In the genomic region with DNA sequence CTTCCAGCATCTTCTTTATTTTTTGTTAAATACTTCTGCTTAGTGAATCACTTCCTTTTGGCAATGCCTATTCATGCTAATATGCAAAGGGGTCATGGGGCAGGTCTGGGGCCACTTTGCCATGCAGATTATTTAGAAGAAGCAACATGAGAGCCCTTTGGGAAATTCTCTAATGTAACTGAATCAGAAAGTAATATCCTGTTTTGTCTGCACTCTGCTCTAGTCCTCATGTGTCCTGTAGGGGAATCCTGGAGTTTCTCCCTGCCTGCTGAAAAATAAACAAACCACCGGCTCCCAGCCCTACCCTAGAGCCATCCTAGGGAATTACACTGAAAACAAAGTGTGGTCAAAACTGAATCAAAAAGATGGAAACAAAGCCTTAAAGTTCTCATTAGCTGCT, we compare ENCODE assay signal across 14 cellular contexts.
DNase-seq lines count a peak whose midpoint lies in the region; ATAC-seq and TF ChIP-seq lines count a peak whose summit lies in the region.
"Had no signal": no experiment of that assay in that cellular context is flagged by ENCODE, and none has a peak within 500 bp of the region (broad histone marks: within the 10 kb centered on the region; RNA-seq: fewer than 3 reads in every experiment).

No MANE protein-coding gene starts in this region.

- no peak overlapping the region; a peak in 1 of 4 replicates for H4K8ac ChIP-seq in IMR-90 (ENCODE audit: low read depth in 2 of 2, low read length in 2 of 2)
- no peak overlapping the region for H4K8ac ChIP-seq in mesenchymal stem cell (ENCODE audit: low read length)

- H3K27me3 ChIP-seq in IMR-90 (ENCODE audit: control insufficient read depth, insufficient read depth, low read length) (no peaks in the 10 kb centered on the region), mesenchymal stem cell (ENCODE audit: control insufficient read depth in 1 of 2, insufficient read depth in 1 of 2, low read length in 2 of 2) (no peaks in the 10 kb centered on the region)
- H3K27me3 ChIP-seq: sigmoid colon had no signal

- H3K14ac ChIP-seq in IMR-90 (replicated peaks; ENCODE audit: low read depth, low read length) (no peak overlapping the region), mesenchymal stem cell (ENCODE audit: low read length in 2 of 2) (no peak overlapping the region)

- H3K27ac Mint-ChIP-seq in chondrocyte (ENCODE audit: unreplicated experiment): no peak overlapping the region
- H3K27ac Mint-ChIP-seq: activated naive CD8-positive, alpha-beta T cell treated with anti-CD3 and anti-CD28 coated beads, Interleukin-2, amount 10 ng/mL, durations not matched to agents 7 days and 5 days had no signal

- H2BK120ac ChIP-seq in IMR-90 (ENCODE audit: low read depth, low read length): no peak overlapping the region
- H2BK120ac ChIP-seq in mesenchymal stem cell (ENCODE audit: low read depth, low read length): no peak overlapping the region

- H4K20me1 ChIP-seq in IMR-90 (ENCODE audit: insufficient read depth, low read length): no peaks in the 10 kb centered on the region

- H3K18ac ChIP-seq in IMR-90 (ENCODE audit: low read depth, low read length) (peak overlapping the region; percentile 13; the same call in 1 of the 2 replicates), mesenchymal stem cell (ENCODE audit: low read depth in 1 of 2, low read length in 2 of 2) (no peak overlapping the region)

- peaks cover 15% of the 10 kb centered on the region for H3K9me3 Mint-ChIP-seq in chondrocyte (ENCODE audit: low read depth)
- H3K9me3 Mint-ChIP-seq: activated naive CD8-positive, alpha-beta T cell treated with anti-CD3 and anti-CD28 coated beads, Interleukin-2, amount 10 ng/mL, durations not matched to agents 7 days and 5 days had no signal

- no peaks in the 10 kb centered on the region for H3K36me3 ChIP-seq in IMR-90 (ENCODE audit: control insufficient read depth, insufficient read depth, low read length)
- H3K36me3 ChIP-seq in mesenchymal stem cell (ENCODE audit: control insufficient read depth in 1 of 2, insufficient read depth in 2 of 2, low read depth in 1 of 2, low read length in 2 of 2): no peaks in the 10 kb centered on the region
- H3K36me3 ChIP-seq: sigmoid colon had no signal

- H3K9ac ChIP-seq in IMR-90 (ENCODE audit: low read depth, low read length): no peak overlapping the region
- no peak overlapping the region for H3K9ac ChIP-seq in mesenchymal stem cell (ENCODE audit: low read length)

- no peak overlapping the region for H3K23ac ChIP-seq in IMR-90 (ENCODE audit: low read depth, low read length)
- no peak overlapping the region for H3K23ac ChIP-seq in mesenchymal stem cell (ENCODE audit: low read length in 2 of 2)

- H2AFZ ChIP-seq in IMR-90 (replicated peaks; ENCODE audit: low read length, poor library complexity) (no peak overlapping the region), mesenchymal stem cell (ENCODE audit: low read depth, low read length) (no peak overlapping the region)

- H3K4me3 Mint-ChIP-seq in chondrocyte (ENCODE audit: unreplicated experiment): no peak overlapping the region
- H3K4me3 Mint-ChIP-seq: activated naive CD8-positive, alpha-beta T cell treated with anti-CD3 and anti-CD28 coated beads, Interleukin-2, amount 10 ng/mL, durations not matched to agents 7 days and 5 days had no signal

- no peak for TF ChIP-seq POLR2A in IMR-90 (IDR thresholded peaks at IDR 0.05; ENCODE audit: low read depth, low read length)

- no CpG with 5 or more reads among the region's 1 CpG for WGBS in IMR-90 (ENCODE audit: extremely low coverage in 2 of 2, insufficient read length in 1 of 2), 2 experiments
- 0% methylated on average over 1 of the region's 1 CpG for WGBS in mesenchymal stem cell

- H4K5ac ChIP-seq in IMR-90 (ENCODE audit: low read depth, low read length): no peak overlapping the region

- H3K27ac ChIP-seq in IMR-90 (ENCODE audit: insufficient read depth, low read length) (no peak overlapping the region), mesenchymal stem cell (ENCODE audit: low read length, poor library complexity, severe bottlenecking) (no peak overlapping the region), caudate nucleus (ENCODE audit: low read depth, low read length) (no peak overlapping the region)
- H3K27ac ChIP-seq: sigmoid colon had no signal

- intact Hi-C loops in IMR-90 (cut with micrococcal nuclease) (no loop called here), head of caudate nucleus (cut with DNase I) (no loop called here)

- POLR2A ChIA-PET in IMR-90 (lab: Charles Lee; ENCODE audit: unreplicated experiment): no interaction called here

- H2AK5ac ChIP-seq in IMR-90 (ENCODE audit: low read depth, low read length): no peak overlapping the region
- H2AK5ac ChIP-seq in mesenchymal stem cell (ENCODE audit: low read length, severe bottlenecking): no peak overlapping the region

- peaks cover 11% of the 10 kb centered on the region for H3K4me1 Mint-ChIP-seq in chondrocyte (ENCODE audit: low read depth)
- H3K4me1 Mint-ChIP-seq: activated naive CD8-positive, alpha-beta T cell treated with anti-CD3 and anti-CD28 coated beads, Interleukin-2, amount 10 ng/mL, durations not matched to agents 7 days and 5 days had no signal

- no peak overlapping the region for H2BK20ac ChIP-seq in IMR-90 (ENCODE audit: low read depth, low read length)

- no peaks in the 10 kb centered on the region for H3K9me1 ChIP-seq in IMR-90 (ENCODE audit: insufficient read depth, low read length)

- no TSS peak for BruUV-seq in IMR-90 (replicated peaks; lab: Mats Ljungman, UMichigan)

- H4K91ac ChIP-seq in IMR-90 (ENCODE audit: insufficient read depth, low read depth, low read length) (no peak overlapping the region), mesenchymal stem cell (ENCODE audit: low read length) (no peak overlapping the region)

- H3K56ac ChIP-seq in IMR-90 (ENCODE audit: extremely low read depth, insufficient read depth, low read length): no peak overlapping the region

- H3K4me2 ChIP-seq in IMR-90 (ENCODE audit: low read depth, low read length) (no peak overlapping the region), mesenchymal stem cell (ENCODE audit: low read length, poor library complexity, severe bottlenecking) (no peak overlapping the region)

- H3K27me3 Mint-ChIP-seq in chondrocyte (ENCODE audit: low read depth): no peaks in the 10 kb centered on the region

- no peak overlapping the region for H2AK9ac ChIP-seq in IMR-90 (replicated peaks; ENCODE audit: low read depth, low read length, poor library complexity)

- H2BK5ac ChIP-seq in IMR-90 (ENCODE audit: low read depth, low read length, poor library complexity, severe bottlenecking) (no peak overlapping the region), mesenchymal stem cell (ENCODE audit: low read depth, low read length, poor library complexity, severe bottlenecking) (no peak overlapping the region)

- CTCF ChIA-PET in IMR-90 (lab: Yijun Ruan, JAX): no interaction called here

- H2BK12ac ChIP-seq in mesenchymal stem cell (ENCODE audit: low read length in 2 of 2): no peak overlapping the region

- DNase-seq in EH (ENCODE audit: low read depth): peak; percentile 88
- DNase-seq in IMR-90: peak; percentile 81
- DNase-seq in chondrocyte (ENCODE audit: low spot score): no peak
- peak; percentile 60 for DNase-seq in mesenchymal stem cell
- no peak for DNase-seq in AG08396 (ENCODE audit: low spot score)
- DNase-seq in caudate nucleus (lab: John Stamatoyannopoulos, UW): no peak
- DNase-seq in head of caudate nucleus: no peak
- DNase-seq: activated naive CD8-positive, alpha-beta T cell treated with anti-CD3 and anti-CD28 coated beads, Interleukin-2, amount 10 ng/mL, durations not matched to agents 7 days and 5 days; DMS79 treated with DMSO at 0.1 percent for 48 hours; Kasumi-1; sigmoid colon; T-helper 9 cell had no signal

- TF ChIP-seq RAD21 in IMR-90 (IDR thresholded peaks at IDR 0.05; ENCODE audit: low read length): peak; percentile 44

- H3K4me1 ChIP-seq in IMR-90 (ENCODE audit: control insufficient read depth, insufficient read depth, low read length): no peaks in the 10 kb centered on the region
- no peaks in the 10 kb centered on the region for H3K4me1 ChIP-seq in mesenchymal stem cell (ENCODE audit: control insufficient read depth, insufficient read depth, low read depth, low read length)

- H3K4ac ChIP-seq in IMR-90 (ENCODE audit: low read depth, low read length) (no peak overlapping the region), mesenchymal stem cell (ENCODE audit: low read depth in 1 of 2, low read length in 2 of 2) (no peak overlapping the region)

- ATAC-seq in IMR-90 (ENCODE audit: low read depth): peak; percentile 53
- no peak for ATAC-seq in HG02759 (IDR thresholded peaks at IDR 0.05; ENCODE audit: unreplicated experiment)
- ATAC-seq: Panc1 had no signal

- in situ Hi-C loops in IMR-90 (cut with MboI; ENCODE audit: low sequenced_read_pairs): no loop called here

- peak; percentile 62 for TF ChIP-seq CTCF in IMR-90 (conservative IDR thresholded peaks at IDR 0.05; ENCODE audit: low read depth, low read length)
- peak; percentile 73 for TF ChIP-seq CTCF in chondrocyte (IDR thresholded peaks at IDR 0.05)

- H2BK15ac ChIP-seq in IMR-90 (ENCODE audit: low read depth, low read length) (no peak overlapping the region), mesenchymal stem cell (ENCODE audit: low read depth, poor library complexity, severe bottlenecking) (no peak overlapping the region)

- H3K9me3 ChIP-seq in IMR-90 (ENCODE audit: control insufficient read depth, insufficient read depth, low read length) (no peaks in the 10 kb centered on the region), mesenchymal stem cell (ENCODE audit: control insufficient read depth, low read length) (peaks cover 18% of the 10 kb centered on the region)

- H3K79me1 ChIP-seq in IMR-90 (ENCODE audit: low read depth in 1 of 2, low read length in 2 of 2) (no peaks in the 10 kb centered on the region), mesenchymal stem cell (replicated peaks; ENCODE audit: low read length, poor library complexity, severe bottlenecking) (no peaks in the 10 kb centered on the region)

- dilution Hi-C loops in IMR-90 (cut with HindIII; ENCODE audit: low sequenced_read_pairs, unreplicated experiment): no loop called here

- peaks cover 2% of the 10 kb centered on the region for H3K36me3 Mint-ChIP-seq in chondrocyte (ENCODE audit: low read depth)
- H3K36me3 Mint-ChIP-seq: activated naive CD8-positive, alpha-beta T cell treated with anti-CD3 and anti-CD28 coated beads, Interleukin-2, amount 10 ng/mL, durations not matched to agents 7 days and 5 days had no signal

- H3K4me3 ChIP-seq in IMR-90 (ENCODE audit: insufficient read depth, low read depth, low read length) (no peak overlapping the region), mesenchymal stem cell (ENCODE audit: insufficient read depth in 1 of 2, low read depth in 1 of 2, low read length in 2 of 2) (no peak overlapping the region)
- H3K4me3 ChIP-seq: sigmoid colon had no signal

Comparison
In these comparisons a context has a peak if more than half of its experiments do, and no peak if none do; other contexts are left out.
1. DNase-seq: peak in EH (single experiment), IMR-90 (single experiment) and mesenchymal stem cell (single experiment); none in chondrocyte (single experiment), AG08396 (single experiment), caudate nucleus (0 of 61) and head of caudate nucleus (0 of 42).